1 cellular context compared by ENCODE assay signal in genomic region chr11:695606-696381, GRCh38.
TF ChIP-seq lines count a peak whose summit lies in the region.

TSS of gene TMEM80 (plus strand) at chr11:695816. CDS start at chr11:695828, 12 bp downstream.

TF ChIP-seq in GM12878, 131 proteins besides CTCF, POLR2A, EP300 and RAD21 (continued from another document):
- TF ChIP-seq BCLAF1 (IDR thresholded peaks at IDR 0.05), result no peak
- peak; percentile 54 for TF ChIP-seq MEF2B (IDR thresholded peaks at IDR 0.05; ENCODE audit: partially characterized antibody, poor library complexity, severe bottlenecking)
- peak; percentile 62; the same call in 1 of the 2 replicates for TF ChIP-seq ZNF207 (IDR thresholded peaks at IDR 0.05; ENCODE audit: borderline replicate concordance)
- TF ChIP-seq POLR2AphosphoS5 (IDR thresholded peaks at IDR 0.05; ENCODE audit: low read length), result peak; percentile 55; the same call in 1 of the 2 replicates
- no peak for TF ChIP-seq E2F4 (IDR thresholded peaks at IDR 0.05; ENCODE audit: low read depth, low read length)
- peak; percentile 52 for TF ChIP-seq MLLT1 (IDR thresholded peaks at IDR 0.05)
- TF ChIP-seq KDM1A (IDR thresholded peaks at IDR 0.05; ENCODE audit: borderline replicate concordance), result no peak
- no peak for TF ChIP-seq NBN (IDR thresholded peaks at IDR 0.05)
- TF ChIP-seq TAF1 (IDR thresholded peaks at IDR 0.05; ENCODE audit: borderline replicate concordance, low read depth, low read length), result peak; percentile 54; the same call in 1 of the 2 replicates
- no peak for TF ChIP-seq ZNF384 (IDR thresholded peaks at IDR 0.05; ENCODE audit: borderline replicate concordance, low read depth, low read length)
- TF ChIP-seq WRNIP1 (IDR thresholded peaks at IDR 0.05; ENCODE audit: borderline replicate concordance, low read depth, low read length), result no peak
- TF ChIP-seq CREB1 (IDR thresholded peaks at IDR 0.05; ENCODE audit: low read depth), result peak; percentile 39; the same call in 1 of the 2 replicates
- no peak for TF ChIP-seq ELK1 (IDR thresholded peaks at IDR 0.05; ENCODE audit: low read depth, low read length)
- TF ChIP-seq USF1 (IDR thresholded peaks at IDR 0.05; ENCODE audit: borderline replicate concordance, extremely low read length, insufficient read depth, low read depth, low read length), result no peak
- TF ChIP-seq GATAD2B (conservative IDR thresholded peaks at IDR 0.05; ENCODE audit: low read depth), result peak; percentile 97
- TF ChIP-seq MEF2A (IDR thresholded peaks at IDR 0.05; ENCODE audit: insufficient read depth, low read depth, low read length), result no peak
- peak in 1 of 2 experiments; percentile 82; a peak in 3 of 4 replicates for TF ChIP-seq BHLHE40 (IDR thresholded peaks at IDR 0.05; ENCODE audit: borderline replicate concordance in 1 of 2, low read depth in 2 of 2, low read length in 1 of 2)
- TF ChIP-seq BACH1 (IDR thresholded peaks at IDR 0.05; ENCODE audit: borderline replicate concordance), result peak; percentile 86
- peak; percentile 36; the same call in 1 of the 2 replicates for TF ChIP-seq RUNX3 (IDR thresholded peaks at IDR 0.05; ENCODE audit: low read length)
- peak; percentile 80; the same call in 1 of the 2 replicates for TF ChIP-seq CHD1 (IDR thresholded peaks at IDR 0.05; ENCODE audit: low read depth, low read length)
- TF ChIP-seq YY1 (IDR thresholded peaks at IDR 0.05; ENCODE audit: low read depth, low read length), result peak; percentile 96
- peak in 1 of 2 experiments; percentile 81; a peak in 2 of 4 replicates for TF ChIP-seq ETV6 (conservative IDR thresholded peaks at IDR 0.05 in 1 of 2, IDR thresholded peaks at IDR 0.05 in 1 of 2; ENCODE audit: borderline replicate concordance in 1 of 2, low read depth in 1 of 2)
- peak; percentile 83 for TF ChIP-seq NKRF (conservative IDR thresholded peaks at IDR 0.05)
- peak; percentile 18 to 31; a peak in 1 of 4 replicates for TF ChIP-seq IKZF2 (IDR thresholded peaks at IDR 0.05)
- TF ChIP-seq ATF2 (IDR thresholded peaks at IDR 0.05; ENCODE audit: low read length), result no peak
- TF ChIP-seq ZSCAN29 (IDR thresholded peaks at IDR 0.05), result 0 out of 2 replicates have a peak, but pooled peaks have one; percentile 22
- TF ChIP-seq RB1 (IDR thresholded peaks at IDR 0.05; ENCODE audit: borderline replicate concordance), result peak; percentile 87; the same call in 1 of the 2 replicates
- TF ChIP-seq SREBF2 (IDR thresholded peaks at IDR 0.05; ENCODE audit: low read length), result no peak
- TF ChIP-seq NFYA (IDR thresholded peaks at IDR 0.05; ENCODE audit: borderline replicate concordance, low read depth, low read length), result no peak
- TF ChIP-seq NR2F1 (conservative IDR thresholded peaks at IDR 0.05), result peak; percentile 45
- TF ChIP-seq CREM (IDR thresholded peaks at IDR 0.05; ENCODE audit: low read depth), result 0 out of 2 replicates have a peak, but pooled peaks have one; percentile 12
- peak; percentile 69 for TF ChIP-seq KLF5 (IDR thresholded peaks at IDR 0.05; ENCODE audit: partially characterized antibody)
- no peak for TF ChIP-seq NRF1 (conservative IDR thresholded peaks at IDR 0.05; ENCODE audit: low read depth, low read length)
- no peak for TF ChIP-seq KAT2A (conservative IDR thresholded peaks at IDR 0.05; ENCODE audit: control insufficient read depth, low read depth, low read length)
- peak; percentile 51 for TF ChIP-seq PKNOX1 (IDR thresholded peaks at IDR 0.05)
- 0 out of 2 replicates have a peak, but pooled peaks have one; percentile 19 for TF ChIP-seq ZBTB40 (IDR thresholded peaks at IDR 0.05; ENCODE audit: borderline replicate concordance)
- peak; percentile 16 for TF ChIP-seq BCL3 (IDR thresholded peaks at IDR 0.05; ENCODE audit: borderline replicate concordance, insufficient read depth, low read depth, low read length, poor library complexity, severe bottlenecking)
- TF ChIP-seq SP1 (IDR thresholded peaks at IDR 0.05; ENCODE audit: low read depth, low read length), result no peak
- TF ChIP-seq DPF2 (IDR thresholded peaks at IDR 0.05), result peak; percentile 86
- TF ChIP-seq RELA (IDR thresholded peaks at IDR 0.05; ENCODE audit: borderline replicate concordance, partially characterized antibody), result peak; percentile 66
- TF ChIP-seq MYC (IDR thresholded peaks at IDR 0.05; ENCODE audit: insufficient read depth, insufficient read length, insufficient replicate concordance, low read length, severe bottlenecking), result peak; percentile 59
